ENCODE assay signal across 1 cellular context in the genomic region with DNA sequence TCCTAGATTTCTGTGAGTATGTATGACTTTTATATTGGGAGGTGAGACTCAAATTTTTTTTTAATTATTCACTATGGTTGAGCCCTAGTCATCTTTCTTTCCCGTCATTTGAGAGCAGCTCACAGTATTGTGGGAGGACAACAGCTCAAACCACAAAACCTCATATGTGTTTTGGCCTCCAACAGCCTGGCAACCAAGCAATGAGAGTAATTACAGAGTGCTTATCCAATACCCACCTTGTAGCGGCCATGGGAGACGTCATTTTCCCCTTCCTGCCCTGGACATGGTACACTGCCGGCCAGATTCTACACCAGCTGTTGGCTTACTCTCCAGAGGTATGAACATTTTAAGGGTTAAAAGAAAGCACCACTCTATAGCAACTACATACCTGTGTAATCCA.
TF ChIP-seq lines count a peak whose summit lies in the region.

No MANE protein-coding gene starts in this region.

TF ChIP-seq in IMR-90, 13 proteins besides CTCF, POLR2A, EP300 and RAD21 (continued from another document):
- TF ChIP-seq, protein P1, sequence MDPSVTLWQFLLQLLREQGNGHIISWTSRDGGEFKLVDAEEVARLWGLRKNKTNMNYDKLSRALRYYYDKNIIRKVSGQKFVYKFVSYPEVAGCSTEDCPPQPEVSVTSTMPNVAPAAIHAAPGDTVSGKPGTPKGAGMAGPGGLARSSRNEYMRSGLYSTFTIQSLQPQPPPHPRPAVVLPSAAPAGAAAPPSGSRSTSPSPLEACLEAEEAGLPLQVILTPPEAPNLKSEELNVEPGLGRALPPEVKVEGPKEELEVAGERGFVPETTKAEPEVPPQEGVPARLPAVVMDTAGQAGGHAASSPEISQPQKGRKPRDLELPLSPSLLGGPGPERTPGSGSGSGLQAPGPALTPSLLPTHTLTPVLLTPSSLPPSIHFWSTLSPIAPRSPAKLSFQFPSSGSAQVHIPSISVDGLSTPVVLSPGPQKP (IDR thresholded peaks at IDR 0.05; ENCODE audit: borderline replicate concordance, low read depth, low read length), result no peak
